In the genomic region with DNA sequence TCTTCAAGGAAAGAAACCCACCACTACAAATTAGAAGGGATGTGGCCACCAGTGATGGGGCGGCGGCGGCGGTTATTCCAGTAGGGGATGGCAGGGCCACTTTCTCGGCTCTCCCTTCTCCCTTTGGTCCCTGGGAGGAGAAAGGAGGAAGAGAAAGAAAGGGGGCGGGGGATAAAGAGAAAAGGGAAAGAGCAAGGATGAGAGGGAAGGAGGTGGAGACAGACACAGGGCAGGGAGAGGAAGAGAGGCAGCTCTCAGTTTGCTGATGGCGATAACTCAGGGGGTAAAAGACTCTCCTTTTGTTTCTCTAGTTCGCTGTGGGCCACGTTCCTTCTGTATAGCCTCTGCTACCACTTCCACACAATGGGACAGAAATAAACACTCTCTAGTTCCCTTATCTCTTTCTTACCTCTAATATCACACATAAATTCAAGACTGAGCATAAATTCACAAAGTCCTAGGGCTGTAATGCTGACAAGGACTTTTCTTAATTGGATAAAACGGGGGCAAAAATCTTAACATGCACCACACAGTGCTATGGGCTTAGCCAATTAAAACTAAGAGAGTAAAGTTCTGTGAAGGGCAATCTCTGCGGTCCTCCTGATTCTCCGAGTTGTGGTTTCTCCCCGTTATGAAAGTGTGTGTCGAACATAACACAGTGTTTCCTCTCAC, we compare ENCODE assay signal across 18 cellular contexts. TPM values are rescaled to one million over a fixed set of nuclear protein-coding genes. Genes with fewer than 3 reads are reported as not detected.
DNase-seq lines count a peak whose midpoint lies in the region; ATAC-seq, FAIRE-seq and TF ChIP-seq lines count a peak whose summit lies in the region.
"Had no signal": no experiment of that assay in that cellular context is flagged by ENCODE, and none has a peak within 500 bp of the region (broad histone marks: within the 10 kb centered on the region; RNA-seq: fewer than 3 reads in every experiment).

No MANE protein-coding gene starts in this region.

- H3K9me3 ChIP-seq in A549 (no peaks in the 10 kb centered on the region), HAP-1 (no peaks in the 10 kb centered on the region)
- no peaks in the 10 kb centered on the region for H3K9me3 ChIP-seq in CD4-positive, alpha-beta T cell (ENCODE audit: control insufficient read depth, low read length)
- H3K9me3 ChIP-seq: MG63 had no signal

- no peak for TF ChIP-seq EP300 in A549 (IDR thresholded peaks at IDR 0.05)

- TF ChIP-seq CTCF in A549 (IDR thresholded peaks at IDR 0.05) (no peak), WTC11 (IDR thresholded peaks at IDR 0.05) (no peak), endothelial cell (IDR thresholded peaks at IDR 0.05; ENCODE audit: unreplicated experiment) (no peak)
- TF ChIP-seq CTCF in CD4-positive, alpha-beta T cell (IDR thresholded peaks at IDR 0.05): no peak

- no peaks in the 10 kb centered on the region for H3K9me3 Mint-ChIP-seq in WTC11
- H3K9me3 Mint-ChIP-seq in endothelial cell (ENCODE audit: unreplicated experiment): no peaks in the 10 kb centered on the region
- H3K9me3 Mint-ChIP-seq in CD4-positive, alpha-beta T cell: no peaks in the 10 kb centered on the region

- no peak for ATAC-seq in A549
- ATAC-seq in WTC11: peak; percentile 65
- no peak for ATAC-seq in CD4-positive, alpha-beta T cell (ENCODE audit: poor library complexity)

- peaks cover 40% of the 10 kb centered on the region for H3K36me3 Mint-ChIP-seq in WTC11
- peaks cover 16% of the 10 kb centered on the region for H3K36me3 Mint-ChIP-seq in endothelial cell (ENCODE audit: low read depth, unreplicated experiment)
- peaks cover 64% of the 10 kb centered on the region for H3K36me3 Mint-ChIP-seq in CD4-positive, alpha-beta T cell (ENCODE audit: low read depth)

- H3K4me3 Mint-ChIP-seq in WTC11 (no peak overlapping the region), endothelial cell (ENCODE audit: unreplicated experiment) (no peak overlapping the region)
- no peak overlapping the region for H3K4me3 Mint-ChIP-seq in CD4-positive, alpha-beta T cell

- H3K4me2 ChIP-seq in A549: no peak overlapping the region

- CTCF ChIA-PET in A549 (lab: Yijun Ruan, JAX): no interaction called here
- CTCF ChIA-PET in WTC11 (lab: Charles Lee): no interaction called here
- CTCF ChIA-PET in CD4-positive, alpha-beta T cell (lab: Charles Lee): interaction anchor here (1.2 kb wide), 1 partner anchor 13 kb away, joined by 3 read pairs; no protein-coding TSS in a partner anchor

- no peaks in the 10 kb centered on the region for H3K27me3 ChIP-seq in H7 (ENCODE audit: control insufficient read depth, insufficient read depth, low read length)
- no peaks in the 10 kb centered on the region for H3K27me3 ChIP-seq in CD4-positive, alpha-beta T cell (ENCODE audit: control insufficient read depth, insufficient read depth, low read length)
- no peaks in the 10 kb centered on the region for H3K27me3 ChIP-seq in HAP-1 (ENCODE audit: low read depth)
- H3K27me3 ChIP-seq: MG63 had no signal

- intact Hi-C loops in CD4-positive, alpha-beta T cell (cut with DNase I, micrococcal nuclease): no loop called here

- H3K4me3 ChIP-seq in A549: no peak overlapping the region
- H3K4me3 ChIP-seq in H7 (ENCODE audit: insufficient read depth, low read depth, low read length): no peak overlapping the region
- no peak overlapping the region for H3K4me3 ChIP-seq in HAP-1
- H3K4me3 ChIP-seq: MG63 had no signal

- no peak for DNase-seq in A549 (ENCODE audit: low read depth in 1 of 2, low spot score in 1 of 2)
- DNase-seq in H7: peak; percentile 46
- DNase-seq in WTC11 (ENCODE audit: low spot score): no peak
- no peak for DNase-seq in endothelial cell (ENCODE audit: low spot score)
- DNase-seq in CD4-positive, alpha-beta T cell: no peak
- no peak for DNase-seq in activated CD4-positive, alpha-beta T cell treated with anti-CD3 and anti-CD28 coated beads for 4 hours
- DNase-seq in HAP-1 (ENCODE audit: low spot score in 2 of 2): no peak
- DNase-seq in mesenteric fat pad (ENCODE audit: low spot score): no peak
- DNase-seq: C1 segment of cervical spinal cord; Karpas-422; MG63; NCI-H187 treated with DMSO at 0.1 percent for 48 hours; NCI-H345; NCI-H526 treated with DMSO at 0.1 percent for 48 hours; NK-92 treated with Interleukin-12 subunit alpha and Interleukin-12 subunit beta, amount 100 ng/mL, for 24 hours; OCI-M1; SHP77 treated with DMSO at 0.1 percent for 48 hours had no signal

- TF ChIP-seq POLR2A in A549 (IDR thresholded peaks at IDR 0.05; ENCODE audit: low read length): no peak

- WGBS in A549 (ENCODE audit: missing lambda C conversion rate): 93% methylated on average over 14 of the region's 14 CpGs

- peaks cover 32% of the 10 kb centered on the region for H3K36me3 ChIP-seq in H7 (replicated peaks; ENCODE audit: control insufficient read depth, insufficient read depth, low read length)
- H3K36me3 ChIP-seq in HAP-1 (replicated peaks): peaks cover 58% of the 10 kb centered on the region

- FAIRE-seq in A549 (lab: Jason Lieb, UNC): no peak
- FAIRE-seq: GM19239 had no signal

- H3K4me1 Mint-ChIP-seq in WTC11 (peaks cover 4% of the 10 kb centered on the region), endothelial cell (ENCODE audit: unreplicated experiment) (peaks cover 15% of the 10 kb centered on the region)
- H3K4me1 Mint-ChIP-seq in CD4-positive, alpha-beta T cell (ENCODE audit: low read depth): no peaks in the 10 kb centered on the region

- H3K27me3 Mint-ChIP-seq in WTC11 (ENCODE audit: low read depth) (no peaks in the 10 kb centered on the region), endothelial cell (ENCODE audit: unreplicated experiment) (no peaks in the 10 kb centered on the region)
- no peaks in the 10 kb centered on the region for H3K27me3 Mint-ChIP-seq in CD4-positive, alpha-beta T cell

- in situ Hi-C loops in HAP-1 (cut with MboI; ENCODE audit: low sequenced_read_pairs): no loop called here

- POLR2A ChIA-PET in A549 (lab: Yijun Ruan, JAX): no interaction called here
- POLR2A ChIA-PET in WTC11 (lab: Charles Lee): no interaction called here
- POLR2A ChIA-PET in CD4-positive, alpha-beta T cell (lab: Charles Lee): interaction anchor here (3.9 kb wide), 1 partner anchor 14 kb away, joined by 15 read pairs; the partner anchor contains the start of gene SFT2D3

- no peak for TF ChIP-seq RAD21 in A549 (conservative IDR thresholded peaks at IDR 0.05 in 1 of 2, IDR thresholded peaks at IDR 0.05 in 1 of 2)

- H3K27ac Mint-ChIP-seq in WTC11: peak overlapping the region; percentile 82
- H3K27ac Mint-ChIP-seq in endothelial cell (ENCODE audit: unreplicated experiment): peak overlapping the region; percentile 42
- H3K27ac Mint-ChIP-seq in CD4-positive, alpha-beta T cell: no peak overlapping the region

- H3K27ac ChIP-seq in A549: no peak overlapping the region
- no peak overlapping the region for H3K27ac ChIP-seq in CD4-positive, alpha-beta T cell (ENCODE audit: low read depth, low read length)

- H3K4me1 ChIP-seq in A549: no peaks in the 10 kb centered on the region
- no peaks in the 10 kb centered on the region for H3K4me1 ChIP-seq in HAP-1

TF ChIP-seq in A549, 52 proteins besides CTCF, POLR2A, EP300 and RAD21:
- TF ChIP-seq MAFK (IDR thresholded peaks at IDR 0.05; ENCODE audit: partially characterized antibody): peak; percentile 71
- TF ChIP-seq CEBPB (IDR thresholded peaks at IDR 0.05): no peak

TF ChIP-seq in WTC11, 78 proteins besides CTCF, POLR2A, EP300 and RAD21 (continues in another document):
- TF ChIP-seq ZNF671 (CRISPR knock-in tag; IDR thresholded peaks at IDR 0.05): no peak
- TF ChIP-seq, protein P1, sequence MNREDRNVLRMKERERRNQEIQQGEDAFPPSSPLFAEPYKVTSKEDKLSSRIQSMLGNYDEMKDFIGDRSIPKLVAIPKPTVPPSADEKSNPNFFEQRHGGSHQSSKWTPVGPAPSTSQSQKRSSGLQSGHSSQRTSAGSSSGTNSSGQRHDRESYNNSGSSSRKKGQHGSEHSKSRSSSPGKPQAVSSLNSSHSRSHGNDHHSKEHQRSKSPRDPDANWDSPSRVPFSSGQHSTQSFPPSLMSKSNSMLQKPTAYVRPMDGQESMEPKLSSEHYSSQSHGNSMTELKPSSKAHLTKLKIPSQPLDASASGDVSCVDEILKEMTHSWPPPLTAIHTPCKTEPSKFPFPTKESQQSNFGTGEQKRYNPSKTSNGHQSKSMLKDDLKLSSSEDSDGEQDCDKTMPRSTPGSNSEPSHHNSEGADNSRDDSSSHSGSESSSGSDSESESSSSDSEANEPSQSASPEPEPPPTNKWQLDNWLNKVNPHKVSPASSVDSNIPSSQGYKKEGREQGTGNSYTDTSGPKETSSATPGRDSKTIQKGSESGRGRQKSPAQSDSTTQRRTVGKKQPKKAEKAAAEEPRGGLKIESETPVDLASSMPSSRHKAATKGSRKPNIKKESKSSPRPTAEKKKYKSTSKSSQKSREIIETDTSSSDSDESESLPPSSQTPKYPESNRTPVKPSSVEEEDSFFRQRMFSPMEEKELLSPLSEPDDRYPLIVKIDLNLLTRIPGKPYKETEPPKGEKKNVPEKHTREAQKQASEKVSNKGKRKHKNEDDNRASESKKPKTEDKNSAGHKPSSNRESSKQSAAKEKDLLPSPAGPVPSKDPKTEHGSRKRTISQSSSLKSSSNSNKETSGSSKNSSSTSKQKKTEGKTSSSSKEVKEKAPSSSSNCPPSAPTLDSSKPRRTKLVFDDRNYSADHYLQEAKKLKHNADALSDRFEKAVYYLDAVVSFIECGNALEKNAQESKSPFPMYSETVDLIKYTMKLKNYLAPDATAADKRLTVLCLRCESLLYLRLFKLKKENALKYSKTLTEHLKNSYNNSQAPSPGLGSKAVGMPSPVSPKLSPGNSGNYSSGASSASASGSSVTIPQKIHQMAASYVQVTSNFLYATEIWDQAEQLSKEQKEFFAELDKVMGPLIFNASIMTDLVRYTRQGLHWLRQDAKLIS (CRISPR knock-in tag; IDR thresholded peaks at IDR 0.05; ENCODE audit: borderline replicate concordance): no peak

RNA-seq across cellular contexts. Expression of gene SFT2D3, which starts 14.6 kb away (rescaled TPM):
- polyA plus RNA-seq in A549 (2011; rRNA removed): 9.4 and 10.4 TPM in 2 replicates
- 3.7 and 5.6 TPM in 2 replicates for polyA plus RNA-seq in A549 (2012; cell fraction: cytosol; rRNA removed)
- polyA plus RNA-seq in A549 (2012; cell fraction: nucleus; rRNA removed): 3.6 and 3.7 TPM in 2 replicates
- 4.2 to 4.9 TPM (median 4.5 TPM) in 3 replicates for polyA plus RNA-seq in A549 (2017; fragmentation: RNase III; extraction: RNeasy Plus Mini Kit Qiagen cat#74134 plus additional on column Dnase treatment)
- 3.3 and 3.9 TPM in 2 replicates for polyA minus RNA-seq in A549 (2011; rRNA and poly(A)+ RNA removed)
- 10.5 and 13.4 TPM in 2 replicates for total RNA-seq in H7 (2014; rRNA removed; shearing (Covaris generic))
- 9.2 to 10.5 TPM (median 9.8 TPM) in 3 replicates for total RNA-seq in WTC11 (2021)
- 4.9 TPM for total RNA-seq in endothelial cell (ENCODE audit: unreplicated experiment)
- total RNA-seq in CD4-positive, alpha-beta T cell: 1 to 10 TPM; 8.5 to 8.9 TPM
- 4.2 TPM for total RNA-seq in mesenteric fat pad

RNA-seq across cellular contexts. Expression of gene LIMS2, which starts 40.6 kb away (rescaled TPM):
- 1.2 TPM in 2 replicates for polyA plus RNA-seq in A549 (2011; rRNA removed)
- polyA plus RNA-seq in A549 (2012; cell fraction: cytosol; rRNA removed): 3.1 and 5.2 TPM in 2 replicates
- 16.4 and 21.6 TPM in 2 replicates for polyA plus RNA-seq in A549 (2012; cell fraction: nucleus; rRNA removed)
- polyA plus RNA-seq in A549 (2017; fragmentation: RNase III; extraction: RNeasy Plus Mini Kit Qiagen cat#74134 plus additional on column Dnase treatment): 5.6 to 7.6 TPM (median 6.1 TPM) in 3 replicates
- polyA minus RNA-seq in A549 (2011; rRNA and poly(A)+ RNA removed): 2.1 and 3.3 TPM in 2 replicates
- 0.33 and 1.4 TPM in 2 replicates for total RNA-seq in H7 (2014; rRNA removed; shearing (Covaris generic))
- 1.9 to 2.5 TPM (median 2.4 TPM) in 3 replicates for total RNA-seq in WTC11 (2021)
- 3.8 TPM for total RNA-seq in endothelial cell (ENCODE audit: unreplicated experiment)
- total RNA-seq in CD4-positive, alpha-beta T cell: 1 to 10 TPM; 6.1 to 7.0 TPM
- 70.6 TPM for total RNA-seq in mesenteric fat pad
